Comparison of ENCODE assay signal across 8 cellular contexts in genomic region chr9:34654317-34655083, GRCh38. TPM values are rescaled to one million over a fixed set of nuclear protein-coding genes. Genes with fewer than 3 reads are reported as not detected.
DNase-seq lines count a peak whose midpoint lies in the region; ATAC-seq, FAIRE-seq and TF ChIP-seq lines count a peak whose summit lies in the region.
"Had no signal": no experiment of that assay in that cellular context is flagged by ENCODE, and none has a peak within 500 bp of the region (broad histone marks: within the 10 kb centered on the region; RNA-seq: fewer than 3 reads in every experiment).

No MANE protein-coding gene starts in this region.

- FAIRE-seq in H54 (lab: Jason Lieb, UNC), result no peak

- no peak for TF ChIP-seq CTCF in fibroblast of the aortic adventitia (IDR thresholded peaks at IDR 0.05; ENCODE audit: insufficient read depth, low read length)

- no peak for ATAC-seq in GM18868 (IDR thresholded peaks at IDR 0.05; ENCODE audit: unreplicated experiment)

- DNase-seq in NCI-H2227 (lab: John Stamatoyannopoulos, UW; ENCODE audit: unreplicated experiment) (peak; percentile 28), fibroblast of the aortic adventitia (ENCODE audit: low read depth) (peak; percentile 93), H54 (ENCODE audit: insufficient read length, low spot score) (no peak), iPS-NIHi7 (ENCODE audit: extremely low spot score) (no peak)
- DNase-seq: activated CD8-positive, alpha-beta memory T cell treated with anti-CD3 and anti-CD28 coated beads, Interleukin-2, amount 50 U/mL, for 4 hours had no signal

- peak overlapping the region in 17 of 21 experiments; percentile 6 to 89 (median 75) for H3K27ac ChIP-seq in skin epidermis
- H3K27ac ChIP-seq: KMS-11 had no signal

- peak overlapping the region; percentile 3 for H3K4me3 ChIP-seq in fibroblast of the aortic adventitia (ENCODE audit: low read depth, low read length)
- H3K4me3 ChIP-seq in skin epidermis, result peak overlapping the region in 1 of 7 experiments; percentile 10

- TF ChIP-seq POLR2A in H54 (IDR thresholded peaks at IDR 0.05; ENCODE audit: low read depth, low read length), result no peak

RNA-seq across cellular contexts. Expression of gene IL11RA, which starts 2.5 kb away (rescaled TPM):
- 23.8 and 26.7 TPM in 2 replicates for total RNA-seq in fibroblast of the aortic adventitia (ENCODE audit: low replicate concordance)

RNA-seq across cellular contexts. Expression of gene CCL27, which starts 8.0 kb away (rescaled TPM):
- not detected in 2 replicates for total RNA-seq in fibroblast of the aortic adventitia (ENCODE audit: low replicate concordance)

RNA-seq across cellular contexts. Expression of gene GALT, which starts 8.0 kb away (rescaled TPM):
- 22.8 and 26.8 TPM in 2 replicates for total RNA-seq in fibroblast of the aortic adventitia (ENCODE audit: low replicate concordance)

RNA-seq across cellular contexts. Expression of gene SIGMAR1, which starts 16.9 kb away (rescaled TPM):
- total RNA-seq in fibroblast of the aortic adventitia (ENCODE audit: low replicate concordance), result 71.3 and 97.8 TPM in 2 replicates

RNA-seq across cellular contexts. Expression of gene ARID3C, which starts 25.6 kb away (rescaled TPM):
- total RNA-seq in fibroblast of the aortic adventitia (ENCODE audit: low replicate concordance), result 0.09 and 0.74 TPM in 2 replicates

Comparison
In these comparisons a context has a peak if more than half of its experiments do, and no peak if none do; other contexts are left out.
1. DNase-seq: peak in NCI-H2227 (single experiment) and fibroblast of the aortic adventitia (single experiment); none in H54 (single experiment) and iPS-NIHi7 (single experiment).